Comparison of ENCODE assay signal across 8 cellular contexts in genomic region chr3:71585126-71585525, GRCh38. TPM values are rescaled to one million over a fixed set of nuclear protein-coding genes. Genes with fewer than 3 reads are reported as not detected.
DNase-seq lines count a peak whose midpoint lies in the region; ATAC-seq and TF ChIP-seq lines count a peak whose summit lies in the region.

No MANE protein-coding gene starts in this region.

- H3K4me3 ChIP-seq in left lung (peak overlapping the region; percentile 77 to 86), tibial artery (peak overlapping the region; percentile 75 to 92)

- intact Hi-C loops in activated T-helper 2 cell treated with anti-CD3 and anti-CD28 coated beads, Interferon-gamma antibody, Interleukin-2, Interleukin-4, amounts not matched to agents 10 μg/mL and 5 μg/mL and 100 μg/mL, durations not matched to agents 14 hours and 24 hours and 36 hours (cut with micrococcal nuclease) = loop anchor here (1.0 to 5.0 kb wide), 7 partner anchors 97 to 454 kb away; no protein-coding TSS in a partner anchor
- intact Hi-C loops in left lung (cut with DNase I) (loop anchor here in 1 of 2 donors (10.0 kb wide), 1 partner anchor 270 kb away; no protein-coding TSS in a partner anchor), tibial artery (cut with DNase I; ENCODE audit: low total_unique reads) (loop anchor here (10.0 kb wide), 2 partner anchors 460 to 870 kb away; no protein-coding TSS in a partner anchor)

- ATAC-seq in left lung (no peak), HG03039 (IDR thresholded peaks at IDR 0.05; ENCODE audit: unreplicated experiment) (no peak), HG02588 (IDR thresholded peaks at IDR 0.05; ENCODE audit: unreplicated experiment) (no peak)

- no peaks in the 10 kb centered on the region for H3K9me3 Mint-ChIP-seq in activated T-helper 2 cell treated with anti-CD3 and anti-CD28 coated beads, Interferon-gamma antibody, Interleukin-2, Interleukin-4, amounts not matched to agents 10 μg/mL and 5 μg/mL and 100 μg/mL, durations not matched to agents 14 hours and 24 hours and 36 hours

- peaks cover 41% of the 10 kb centered on the region for H3K4me1 Mint-ChIP-seq in activated T-helper 2 cell treated with anti-CD3 and anti-CD28 coated beads, Interferon-gamma antibody, Interleukin-2, Interleukin-4, amounts not matched to agents 10 μg/mL and 5 μg/mL and 100 μg/mL, durations not matched to agents 14 hours and 24 hours and 36 hours (ENCODE audit: low read depth)

- H3K4me1 ChIP-seq in left lung = peaks cover 0 to 35% of the 10 kb centered on the region in 2 donors
- peaks cover 0 to 35% (median 11%) of the 10 kb centered on the region in 4 donors for H3K4me1 ChIP-seq in tibial artery

- peak overlapping the region; percentile 79 for H3K4me3 Mint-ChIP-seq in activated T-helper 2 cell treated with anti-CD3 and anti-CD28 coated beads, Interferon-gamma antibody, Interleukin-2, Interleukin-4, amounts not matched to agents 10 μg/mL and 5 μg/mL and 100 μg/mL, durations not matched to agents 14 hours and 24 hours and 36 hours (ENCODE audit: low read depth)

- peak overlapping the region; percentile 88 for H3K27ac Mint-ChIP-seq in activated T-helper 2 cell treated with anti-CD3 and anti-CD28 coated beads, Interferon-gamma antibody, Interleukin-2, Interleukin-4, amounts not matched to agents 10 μg/mL and 5 μg/mL and 100 μg/mL, durations not matched to agents 14 hours and 24 hours and 36 hours

- H3K36me3 ChIP-seq in left lung = no peaks in the 10 kb centered on the region
- H3K36me3 ChIP-seq in tibial artery = no peaks in the 10 kb centered on the region

- no peaks in the 10 kb centered on the region for H3K27me3 Mint-ChIP-seq in activated T-helper 2 cell treated with anti-CD3 and anti-CD28 coated beads, Interferon-gamma antibody, Interleukin-2, Interleukin-4, amounts not matched to agents 10 μg/mL and 5 μg/mL and 100 μg/mL, durations not matched to agents 14 hours and 24 hours and 36 hours (ENCODE audit: low read depth)

- H3K9me3 ChIP-seq in left lung (no peaks in the 10 kb centered on the region), tibial artery (no peaks in the 10 kb centered on the region)

- peaks cover 7% of the 10 kb centered on the region for H3K36me3 Mint-ChIP-seq in activated T-helper 2 cell treated with anti-CD3 and anti-CD28 coated beads, Interferon-gamma antibody, Interleukin-2, Interleukin-4, amounts not matched to agents 10 μg/mL and 5 μg/mL and 100 μg/mL, durations not matched to agents 14 hours and 24 hours and 36 hours (ENCODE audit: low read depth)

- no peak for TF ChIP-seq CTCF in left lung (IDR thresholded peaks at IDR 0.05)
- no peak for TF ChIP-seq CTCF in tibial artery (IDR thresholded peaks at IDR 0.05)

- DNase-seq in activated naive CD4-positive, alpha-beta T cell treated with Interleukin-2 at 50 U/mL for 16 hours = peak; percentile 10
- DNase-seq in activated naive CD4-positive, alpha-beta T cell (lab: John Stamatoyannopoulos, UW) = no peak
- no peak for DNase-seq in activated T-helper 2 cell treated with anti-CD3 and anti-CD28 coated beads, Interferon-gamma antibody, Interleukin-2, Interleukin-4, amounts not matched to agents 10 μg/mL and 5 μg/mL and 100 μg/mL, durations not matched to agents 14 hours and 24 hours and 36 hours (ENCODE audit: low spot score)
- DNase-seq in left lung (no peak), tibial artery (peak in 1 of 2 donors; percentile 25), DMS153 treated with DMSO at 0.1 percent for 48 hours (lab: John Stamatoyannopoulos, UW; ENCODE audit: unreplicated experiment) (no peak)

- H3K27me3 ChIP-seq in left lung (no peaks in the 10 kb centered on the region), tibial artery (no peaks in the 10 kb centered on the region)

- H3K27ac ChIP-seq in left lung (peak overlapping the region; percentile 95 to 98), tibial artery (peak overlapping the region; percentile 93 to 99)

RNA-seq across cellular contexts. Expression of gene FOXP1, which starts 1.6 kb away (rescaled TPM):
- total RNA-seq in activated T-helper 2 cell treated with anti-CD3 and anti-CD28 coated beads, Interferon-gamma antibody, Interleukin-2, Interleukin-4, amounts not matched to agents 10 μg/mL and 5 μg/mL and 100 μg/mL, durations not matched to agents 14 hours and 24 hours and 36 hours = 132 and 138 TPM in 2 replicates
- total RNA-seq in left lung = 100 to 1,000 TPM in 1 of 2 donors, 10 to 100 TPM in 1; 95.1 to 107 TPM
